ENCODE assay signal across 24 cellular contexts in the genomic region with DNA sequence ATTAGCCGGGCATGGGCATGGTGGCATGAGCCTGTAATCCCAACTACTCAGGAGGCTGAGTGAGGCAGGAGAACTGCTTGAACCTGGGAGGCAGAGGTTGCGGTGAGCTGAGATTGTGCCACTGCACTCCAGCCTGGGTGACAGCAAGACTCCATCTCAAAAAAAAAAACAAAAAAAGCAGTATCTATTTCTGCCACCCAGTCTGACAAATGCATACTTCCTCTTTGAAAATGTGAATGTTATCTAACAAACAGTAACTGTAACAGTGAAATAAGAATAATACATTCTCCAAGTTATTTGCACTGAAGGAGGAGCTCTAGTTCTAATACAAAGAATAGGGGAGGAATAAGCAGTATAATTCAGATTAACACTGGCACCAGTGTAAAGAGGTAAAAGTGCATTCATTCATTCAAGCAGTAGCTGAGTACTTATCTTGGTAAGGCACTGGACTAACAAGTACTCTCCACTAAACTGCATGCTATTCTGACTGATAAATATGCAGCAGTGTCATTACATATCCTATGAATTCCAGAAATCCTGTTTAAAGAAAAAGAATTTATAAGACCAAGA. TPM values are rescaled to one million over a fixed set of nuclear protein-coding genes. Genes with fewer than 3 reads are reported as not detected.
DNase-seq lines count a peak whose midpoint lies in the region; ATAC-seq and TF ChIP-seq lines count a peak whose summit lies in the region.
"Had no signal": no experiment of that assay in that cellular context is flagged by ENCODE, and none has a peak within 500 bp of the region (broad histone marks: within the 10 kb centered on the region; RNA-seq: fewer than 3 reads in every experiment).

No MANE protein-coding gene starts in this region.

- no peak overlapping the region for H3K27ac ChIP-seq in naive thymus-derived CD4-positive, alpha-beta T cell (ENCODE audit: low read depth, low read length)
- H3K27ac ChIP-seq in testis, result no peak overlapping the region
- H3K27ac ChIP-seq: 22Rv1, C4-2B, gastroesophageal sphincter, prostate gland had no signal

- H3K27me3 ChIP-seq in naive thymus-derived CD4-positive, alpha-beta T cell (ENCODE audit: control insufficient read depth in 2 of 2, insufficient read depth in 2 of 2, low read length in 2 of 2), result no peaks in the 10 kb centered on the region
- no peaks in the 10 kb centered on the region for H3K27me3 ChIP-seq in testis
- H3K27me3 ChIP-seq: gastroesophageal sphincter, upper lobe of left lung had no signal

- peak overlapping the region in 2 of 10 donors; percentile 20 to 23 for H3K4me3 Mint-ChIP-seq in naive thymus-derived CD4-positive, alpha-beta T cell
- H3K4me3 Mint-ChIP-seq: activated naive CD8-positive, alpha-beta T cell treated with anti-CD3 and anti-CD28 coated beads, Interleukin-2, amount 10 ng/mL, durations not matched to agents 7 days and 5 days; dendritic cell treated with granulocyte-macrophage colony-stimulating factor and Interleukin-4, amounts not matched to agents 40 ng/mL and 50 ng/mL, for 4 days; stimulated activated effector memory CD8-positive, alpha-beta T cell treated with anti-CD3 and anti-CD28 coated beads, Interleukin-12 subunit alpha, Interleukin-12 subunit beta, amount 100 ng/mL, for 72 hours had no signal

- H3K4me3 ChIP-seq in naive thymus-derived CD4-positive, alpha-beta T cell (ENCODE audit: low read length), result no peak overlapping the region
- H3K4me3 ChIP-seq in testis, result no peak overlapping the region
- H3K4me3 ChIP-seq: gastroesophageal sphincter, lung, prostate gland, upper lobe of left lung had no signal

- peaks cover 16 to 54% (median 47%) of the 10 kb centered on the region in 7 donors for H3K4me1 Mint-ChIP-seq in naive thymus-derived CD4-positive, alpha-beta T cell

- intact Hi-C loops in naive thymus-derived CD4-positive, alpha-beta T cell (cut with micrococcal nuclease), result loop anchor here in 1 of 2 donors (2.0 kb wide), 1 partner anchor 13 kb away; a partner anchor contains a TSS
- intact Hi-C loops in testis (cut with DNase I; ENCODE audit: low total_unique reads), result no loop called here

- peak; percentile 41 for DNase-seq in NOMO-1 treated with DMSO at 0.1 percent for 48 hours (lab: John Stamatoyannopoulos, UW; ENCODE audit: unreplicated experiment)
- no peak for DNase-seq in NOMO-1 treated with dmso at 0.1 percent for 144 hours (lab: John Stamatoyannopoulos, UW; ENCODE audit: unreplicated experiment)
- peak; percentile 40 for DNase-seq in OCI-M2 (lab: John Stamatoyannopoulos, UW; ENCODE audit: unreplicated experiment)
- DNase-seq in naive thymus-derived CD4-positive, alpha-beta T cell, result no peak
- no peak for DNase-seq in NCI-H1105 (lab: John Stamatoyannopoulos, UW)
- no peak for DNase-seq in testis
- DNase-seq: activated CD4-positive, CD25-positive, alpha-beta regulatory T cell treated with anti-CD3 and anti-CD28 coated beads, Interleukin-2, amount 50 U/mL, for 72 hours; activated naive CD8-positive, alpha-beta T cell treated with anti-CD3 and anti-CD28 coated beads, Interleukin-2, amount 10 ng/mL, durations not matched to agents 7 days and 5 days; DMS53; naive thymus-derived CD8-positive, alpha-beta T cell; NCI-H187; NCI-H524; SW 1271; upper lobe of left lung had no signal

- peaks cover 0 to 5% (median 0%) of the 10 kb centered on the region in 11 donors for H3K9me3 Mint-ChIP-seq in naive thymus-derived CD4-positive, alpha-beta T cell
- H3K9me3 Mint-ChIP-seq: dendritic cell treated with granulocyte-macrophage colony-stimulating factor and Interleukin-4, amounts not matched to agents 40 ng/mL and 50 ng/mL, for 4 days; stimulated activated effector memory CD8-positive, alpha-beta T cell treated with anti-CD3 and anti-CD28 coated beads, Interleukin-12 subunit alpha, Interleukin-12 subunit beta, amount 100 ng/mL, for 72 hours had no signal

- 67 to 85% methylated on average over 2 of the region's 2 CpGs for WGBS in testis, 2 donors

- POLR2A ChIA-PET in naive thymus-derived CD4-positive, alpha-beta T cell (lab: Charles Lee), result no interaction called here

- no peaks in the 10 kb centered on the region for H3K36me3 ChIP-seq in naive thymus-derived CD4-positive, alpha-beta T cell (ENCODE audit: control insufficient read depth in 2 of 3, insufficient read depth in 3 of 3, low read length in 3 of 3)
- H3K36me3 ChIP-seq in testis (ENCODE audit: low read depth, missing control alignments), result no peaks in the 10 kb centered on the region
- H3K36me3 ChIP-seq: prostate gland had no signal

- CTCF ChIA-PET in naive thymus-derived CD4-positive, alpha-beta T cell (lab: Charles Lee), result no interaction called here

- peak overlapping the region in 2 of 9 donors; percentile 11 to 32 for H3K27ac Mint-ChIP-seq in naive thymus-derived CD4-positive, alpha-beta T cell
- H3K27ac Mint-ChIP-seq: activated naive CD8-positive, alpha-beta T cell treated with anti-CD3 and anti-CD28 coated beads, Interleukin-2, amount 10 ng/mL, durations not matched to agents 7 days and 5 days; dendritic cell treated with granulocyte-macrophage colony-stimulating factor and Interleukin-4, amounts not matched to agents 40 ng/mL and 50 ng/mL, for 4 days; stimulated activated effector memory CD8-positive, alpha-beta T cell treated with anti-CD3 and anti-CD28 coated beads, Interleukin-12 subunit alpha, Interleukin-12 subunit beta, amount 100 ng/mL, for 72 hours had no signal

- no peak for TF ChIP-seq POLR2A in testis (IDR thresholded peaks at IDR 0.05)

- no peaks in the 10 kb centered on the region for H3K9me3 ChIP-seq in naive thymus-derived CD4-positive, alpha-beta T cell (ENCODE audit: control insufficient read depth in 2 of 3, low read length in 3 of 3)
- H3K9me3 ChIP-seq in testis, result no peaks in the 10 kb centered on the region
- H3K9me3 ChIP-seq: gastroesophageal sphincter, prostate gland, upper lobe of left lung had no signal

- H3K36me3 Mint-ChIP-seq in naive thymus-derived CD4-positive, alpha-beta T cell, result peaks cover 0 to 16% (median 5%) of the 10 kb centered on the region in 5 donors

- peaks cover 0 to 9% of the 10 kb centered on the region in 2 donors for H3K4me1 ChIP-seq in naive thymus-derived CD4-positive, alpha-beta T cell (ENCODE audit: control insufficient read depth in 2 of 2, insufficient read depth in 2 of 2, low read length in 2 of 2)
- no peaks in the 10 kb centered on the region for H3K4me1 ChIP-seq in testis
- H3K4me1 ChIP-seq: prostate gland had no signal

- ATAC-seq in HG03460 (IDR thresholded peaks at IDR 0.05; ENCODE audit: unreplicated experiment) (peak; percentile 50), GM21825 (IDR thresholded peaks at IDR 0.05; ENCODE audit: unreplicated experiment) (no peak)
- ATAC-seq in naive thymus-derived CD4-positive, alpha-beta T cell, result peak; percentile 29
- ATAC-seq: gastroesophageal sphincter; naive thymus-derived CD8-positive, alpha-beta T cell; stimulated activated effector memory CD8-positive, alpha-beta T cell treated with anti-CD3 and anti-CD28 coated beads, Interleukin-12 subunit alpha, Interleukin-12 subunit beta, amount 100 ng/mL, for 72 hours had no signal

- no peak for TF ChIP-seq CTCF in testis (IDR thresholded peaks at IDR 0.05)

- H3K27me3 Mint-ChIP-seq in naive thymus-derived CD4-positive, alpha-beta T cell, result no peaks in the 10 kb centered on the region
- H3K27me3 Mint-ChIP-seq: activated naive CD8-positive, alpha-beta T cell treated with anti-CD3 and anti-CD28 coated beads, Interleukin-2, amount 10 ng/mL, durations not matched to agents 7 days and 5 days; dendritic cell treated with granulocyte-macrophage colony-stimulating factor and Interleukin-4, amounts not matched to agents 40 ng/mL and 50 ng/mL, for 4 days; naive thymus-derived CD8-positive, alpha-beta T cell had no signal

RNA-seq across cellular contexts. Expression of a gene that starts 12.9 kb away (rescaled TPM):
- 100 to 1,000 TPM; 104 to 159 (median 144) TPM for total RNA-seq in naive thymus-derived CD4-positive, alpha-beta T cell
- 10 to 100 TPM; 12.7 to 16.8 TPM for polyA plus RNA-seq in naive thymus-derived CD4-positive, alpha-beta T cell
- total RNA-seq in testis, result 10 to 100 TPM; 86.1 to 89.1 TPM
- polyA plus RNA-seq in testis (ENCODE audit: insufficient read depth, low read depth, low replicate concordance), result 21.3 TPM

RNA-seq across cellular contexts. Expression of a gene that starts 19.4 kb away (rescaled TPM):
- not detected for total RNA-seq in naive thymus-derived CD4-positive, alpha-beta T cell
- not detected for polyA plus RNA-seq in naive thymus-derived CD4-positive, alpha-beta T cell
- under 1 TPM; 0.12 to 0.39 TPM for total RNA-seq in testis
- polyA plus RNA-seq in testis (ENCODE audit: insufficient read depth, low read depth, low replicate concordance), result 0.08 TPM
- total RNA-seq: activated naive CD8-positive, alpha-beta T cell treated with anti-CD3 and anti-CD28 coated beads, Interleukin-2, amount 10 ng/mL, durations not matched to agents 7 days and 5 days; H1; naive thymus-derived CD8-positive, alpha-beta T cell had no signal
- polyA plus RNA-seq: H1; naive thymus-derived CD8-positive, alpha-beta T cell had no signal

Comparison
In these comparisons a context has a peak if more than half of its experiments do, and no peak if none do; other contexts are left out.
1. DNase-seq: peak in NOMO-1 treated with DMSO at 0.1 percent for 48 hours (single experiment) and OCI-M2 (single experiment); none in NOMO-1 treated with dmso at 0.1 percent for 144 hours (single experiment), naive thymus-derived CD4-positive, alpha-beta T cell (0 of 9), NCI-H1105 (single experiment) and testis (single experiment).